18 cellular contexts compared by ENCODE assay signal in genomic region chrX:137363559-137363958, GRCh38.
"Had no signal": no experiment of that assay in that cellular context is flagged by ENCODE, and none has a peak within 500 bp of the region (broad histone marks: within the 10 kb centered on the region; RNA-seq: fewer than 3 reads in every experiment).

No MANE protein-coding gene starts in this region.

- ATAC-seq: foreskin keratinocyte; gastroesophageal sphincter; heart left ventricle; left lobe of liver; mucosa of descending colon; natural killer cell treated with Interleukin-12 subunit alpha and Interleukin-12 subunit beta and Interleukin-15 and Interleukin-18, amount 100 ng/mL, for 72 hours; stimulated activated memory B cell treated with anti-CD40 and anti-IgM and Interleukin-4, amounts not matched to agents 10 μg/mL and 1 μg/mL and 100 μg/mL, for 72 hours; stimulated activated naive CD8-positive, alpha-beta T cell treated with anti-CD3 and anti-CD28 coated beads, Interleukin-15, Interleukin-2, amounts not matched to agents 100 U/mL and 50 U/mL, for 24 hours had no signal

- DNase-seq: dorsolateral prefrontal cortex; effector CD8-positive, alpha-beta T cell; foreskin keratinocyte; heart left ventricle; kidney; mesenchymal stem cell; mucosa of descending colon; naive B cell; sigmoid colon; stimulated activated CD4-positive, alpha-beta T cell treated with anti-CD3 and anti-CD28 coated beads, Interleukin-4, amount 100 ng/mL, for 4 hours; stimulated activated naive CD8-positive, alpha-beta T cell treated with anti-CD3 and anti-CD28 coated beads, Interleukin-15, Interleukin-2, amounts not matched to agents 100 U/mL and 50 U/mL, for 24 hours; substantia nigra; testis; tibial artery had no signal
